ENCODE assay signal across 16 cellular contexts in genomic region chr2:59899692-59900091, GRCh38.
A peak's percentile ranks its signal among the peaks of the same experiment; 100 is the strongest.
DNase-seq lines count a peak whose midpoint lies in the region; ATAC-seq and TF ChIP-seq lines count a peak whose summit lies in the region.
"Had no signal": no experiment of that assay in that cellular context is flagged by ENCODE, and none has a peak within 500 bp of the region (broad histone marks: within the 10 kb centered on the region; RNA-seq: fewer than 3 reads in every experiment).

No MANE protein-coding gene starts in this region.

- DNase-seq in Right ventricle myocardium superior (peak; percentile 42), right cardiac atrium (no peak), NCI-H774 (lab: John Stamatoyannopoulos, UW) (peak; percentile 46), neural progenitor cell (ENCODE audit: low spot score) (peak; percentile 14), SIG-M5 (lab: John Stamatoyannopoulos, UW) (no peak), natural killer cell (no peak)
- DNase-seq: BE2C; CD4-positive, alpha-beta memory T cell; COR-L47; DMS79; H7 had no signal

- no peak overlapping the region for H3K27ac Mint-ChIP-seq in neural progenitor cell
- H3K27ac Mint-ChIP-seq in natural killer cell = no peak overlapping the region
- H3K27ac Mint-ChIP-seq: CD4-positive, alpha-beta memory T cell; GM23338 had no signal

- H3K9ac ChIP-seq in OCI-LY3 (ENCODE audit: low read length) (no peak overlapping the region), neural progenitor cell (no peak overlapping the region)

- H3K4me2 ChIP-seq in OCI-LY3 (ENCODE audit: low read length) (peak overlapping the region; percentile 10; the same call in 1 of the 2 replicates), neural progenitor cell (no peak overlapping the region)
- H3K4me2 ChIP-seq: A549, GM23338 had no signal

- no peak overlapping the region for H3K4me3 ChIP-seq in right cardiac atrium (ENCODE audit: low read length)
- no peak overlapping the region for H3K4me3 ChIP-seq in OCI-LY3 (ENCODE audit: low read length)
- H3K4me3 ChIP-seq in neural progenitor cell = no peak overlapping the region
- H3K4me3 ChIP-seq: A549, GM23338 had no signal

- no peaks in the 10 kb centered on the region for H3K4me1 ChIP-seq in right cardiac atrium (ENCODE audit: control insufficient read depth, insufficient read depth, low read length)
- H3K4me1 ChIP-seq in OCI-LY3 (ENCODE audit: low read length) = peaks cover 62% of the 10 kb centered on the region
- no peaks in the 10 kb centered on the region for H3K4me1 ChIP-seq in neural progenitor cell
- H3K4me1 ChIP-seq: A549, BE2C had no signal

- H4K20me1 ChIP-seq in OCI-LY3 (ENCODE audit: insufficient read depth, low read length) = no peaks in the 10 kb centered on the region
- H4K20me1 ChIP-seq in neural progenitor cell (ENCODE audit: low read depth) = no peaks in the 10 kb centered on the region

- intact Hi-C loops in Right ventricle myocardium superior (cut with DNase I) (no loop called here), right cardiac atrium (cut with DNase I) (no loop called here), natural killer cell (cut with micrococcal nuclease) (no loop called here)

- no peaks in the 10 kb centered on the region for H3K9me3 ChIP-seq in right cardiac atrium (ENCODE audit: control insufficient read depth, low read length)
- no peaks in the 10 kb centered on the region; the same call in 1 of the 2 replicates for H3K9me3 ChIP-seq in OCI-LY3 (ENCODE audit: insufficient read depth, low read length)
- no peaks in the 10 kb centered on the region for H3K9me3 ChIP-seq in neural progenitor cell (ENCODE audit: low read depth)
- H3K9me3 ChIP-seq: A549, BE2C had no signal

- H3K27me3 Mint-ChIP-seq in neural progenitor cell (ENCODE audit: insufficient read depth, low read depth) = peaks cover 2% of the 10 kb centered on the region
- H3K27me3 Mint-ChIP-seq in natural killer cell (ENCODE audit: low read depth in 2 of 2) = peaks cover 0 to 2% of the 10 kb centered on the region in 2 donors
- H3K27me3 Mint-ChIP-seq: CD4-positive, alpha-beta memory T cell had no signal

- H3K36me3 ChIP-seq in OCI-LY3 (replicated peaks; ENCODE audit: low read depth, low read length) (peaks cover 12% of the 10 kb centered on the region), neural progenitor cell (no peaks in the 10 kb centered on the region)
- H3K36me3 ChIP-seq: BE2C had no signal

- H3F3A ChIP-seq in neural progenitor cell (ENCODE audit: low read depth) = no peaks in the 10 kb centered on the region

- H3K4me1 Mint-ChIP-seq in neural progenitor cell = no peaks in the 10 kb centered on the region
- H3K4me1 Mint-ChIP-seq in natural killer cell = no peaks in the 10 kb centered on the region
- H3K4me1 Mint-ChIP-seq: CD4-positive, alpha-beta memory T cell had no signal

- WGBS in right cardiac atrium = 80% methylated on average over 3 of the region's 3 CpGs

- H3K36me3 Mint-ChIP-seq in neural progenitor cell = no peaks in the 10 kb centered on the region
- no peaks in the 10 kb centered on the region for H3K36me3 Mint-ChIP-seq in natural killer cell
- H3K36me3 Mint-ChIP-seq: CD4-positive, alpha-beta memory T cell had no signal

- no peaks in the 10 kb centered on the region for H3K27me3 ChIP-seq in right cardiac atrium (ENCODE audit: control insufficient read depth, insufficient read depth)
- no peaks in the 10 kb centered on the region for H3K27me3 ChIP-seq in OCI-LY3 (ENCODE audit: low read depth, low read length)
- H3K27me3 ChIP-seq in neural progenitor cell = no peaks in the 10 kb centered on the region
- H3K27me3 ChIP-seq: BE2C had no signal

- no peaks in the 10 kb centered on the region for H3K79me2 ChIP-seq in OCI-LY3 (ENCODE audit: low read length)
- no peaks in the 10 kb centered on the region for H3K79me2 ChIP-seq in neural progenitor cell (ENCODE audit: low read depth)

- no peaks in the 10 kb centered on the region for H3K9me3 Mint-ChIP-seq in neural progenitor cell
- peaks cover 0 to 2% of the 10 kb centered on the region in 2 donors for H3K9me3 Mint-ChIP-seq in natural killer cell
- H3K9me3 Mint-ChIP-seq: GM23338 had no signal

- H3K27ac ChIP-seq in right cardiac atrium (ENCODE audit: low read length) (no peak overlapping the region), OCI-LY3 (ENCODE audit: low read length) (0 out of 2 replicates have a peak overlapping the region, but pooled peaks have one; percentile 5), neural progenitor cell (no peak overlapping the region)
- H3K27ac ChIP-seq: A549, C4-2B, HL-60 had no signal

- TF ChIP-seq CTCF in OCI-LY3 (IDR thresholded peaks at IDR 0.05; ENCODE audit: low read depth, low read length) = no peak
- no peak for TF ChIP-seq CTCF in neural progenitor cell (IDR thresholded peaks at IDR 0.05)
- TF ChIP-seq CTCF in natural killer cell (IDR thresholded peaks at IDR 0.05) = no peak

- H2AFZ ChIP-seq in OCI-LY3 (ENCODE audit: low read depth, low read length) (0 out of 2 replicates have a peak overlapping the region, but pooled peaks have one; percentile 22), neural progenitor cell (replicated peaks) (no peak overlapping the region)
- H2AFZ ChIP-seq: GM23338 had no signal

- no peak for ATAC-seq in Right ventricle myocardium superior (ENCODE audit: poor library complexity)
- ATAC-seq in right cardiac atrium = no peak
- no peak for ATAC-seq in natural killer cell
- ATAC-seq: A549, GM23338 had no signal

- H3K4me3 Mint-ChIP-seq in neural progenitor cell (no peak overlapping the region), natural killer cell (no peak overlapping the region)
- H3K4me3 Mint-ChIP-seq: CD4-positive, alpha-beta memory T cell; GM23338 had no signal

Comparison
In these comparisons a context has a peak if more than half of its experiments do, and no peak if none do; other contexts are left out.
1. DNase-seq: peak in Right ventricle myocardium superior (single experiment), NCI-H774 (single experiment) and neural progenitor cell (single experiment); none in right cardiac atrium (0 of 3), SIG-M5 (single experiment) and natural killer cell (single experiment).